ENCODE assay signal across 2 cellular contexts in genomic region chr6:43213431-43213830, GRCh38.
TF ChIP-seq lines count a peak whose summit lies in the region.

No MANE protein-coding gene starts in this region.

TF ChIP-seq in WTC11, 78 proteins besides CTCF, POLR2A, EP300 and RAD21:
- TF ChIP-seq, protein P1, sequence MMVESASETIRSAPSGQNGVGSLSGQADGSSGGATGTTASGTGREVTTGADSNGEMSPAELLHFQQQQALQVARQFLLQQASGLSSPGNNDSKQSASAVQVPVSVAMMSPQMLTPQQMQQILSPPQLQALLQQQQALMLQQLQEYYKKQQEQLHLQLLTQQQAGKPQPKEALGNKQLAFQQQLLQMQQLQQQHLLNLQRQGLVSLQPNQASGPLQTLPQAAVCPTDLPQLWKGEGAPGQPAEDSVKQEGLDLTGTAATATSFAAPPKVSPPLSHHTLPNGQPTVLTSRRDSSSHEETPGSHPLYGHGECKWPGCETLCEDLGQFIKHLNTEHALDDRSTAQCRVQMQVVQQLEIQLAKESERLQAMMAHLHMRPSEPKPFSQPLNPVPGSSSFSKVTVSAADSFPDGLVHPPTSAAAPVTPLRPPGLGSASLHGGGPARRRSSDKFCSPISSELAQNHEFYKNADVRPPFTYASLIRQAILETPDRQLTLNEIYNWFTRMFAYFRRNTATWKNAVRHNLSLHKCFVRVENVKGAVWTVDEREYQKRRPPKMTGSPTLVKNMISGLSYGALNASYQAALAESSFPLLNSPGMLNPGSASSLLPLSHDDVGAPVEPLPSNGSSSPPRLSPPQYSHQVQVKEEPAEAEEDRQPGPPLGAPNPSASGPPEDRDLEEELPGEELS (CRISPR knock-in tag; IDR thresholded peaks at IDR 0.05) = no peak
- TF ChIP-seq ZNF219 (CRISPR knock-in tag; IDR thresholded peaks at IDR 0.05; ENCODE audit: borderline replicate concordance) (no peak), NFYB (CRISPR knock-in tag; conservative IDR thresholded peaks at IDR 0.05; ENCODE audit: low read depth) (no peak), ZNF396 (CRISPR knock-in tag; IDR thresholded peaks at IDR 0.05; ENCODE audit: borderline replicate concordance) (no peak), NR3C1 (CRISPR knock-in tag; conservative IDR thresholded peaks at IDR 0.05; ENCODE audit: low read depth) (no peak)

TF ChIP-seq in H1, 55 proteins besides CTCF, POLR2A, EP300 and RAD21:
- no peak for TF ChIP-seq SIN3A (conservative IDR thresholded peaks at IDR 0.05 in 1 of 2, IDR thresholded peaks at IDR 0.05 in 1 of 2; ENCODE audit: low read depth in 1 of 2, low read length in 2 of 2)
- no peak for TF ChIP-seq RBBP5 (IDR thresholded peaks at IDR 0.05; ENCODE audit: borderline replicate concordance, low read depth, low read length)
- TF ChIP-seq SRF (IDR thresholded peaks at IDR 0.05; ENCODE audit: low read depth, low read length) = no peak
- TF ChIP-seq BACH1 (IDR thresholded peaks at IDR 0.05; ENCODE audit: low read length) = no peak
- no peak for TF ChIP-seq CHD2 (IDR thresholded peaks at IDR 0.05; ENCODE audit: low read length)
- no peak for TF ChIP-seq KDM1A (IDR thresholded peaks at IDR 0.05; ENCODE audit: borderline replicate concordance, low read length)
- TF ChIP-seq BCL11A (IDR thresholded peaks at IDR 0.05; ENCODE audit: low read depth in 2 of 2, low read length in 2 of 2) = no peak
- TF ChIP-seq TCF12 (IDR thresholded peaks at IDR 0.05; ENCODE audit: low read depth, low read length) = no peak
- no peak for TF ChIP-seq GABPA (IDR thresholded peaks at IDR 0.05; ENCODE audit: borderline replicate concordance, insufficient read depth, low read length)
- no peak for TF ChIP-seq JUN (IDR thresholded peaks at IDR 0.05; ENCODE audit: low read depth, low read length)
- no peak for TF ChIP-seq SP4 (IDR thresholded peaks at IDR 0.05; ENCODE audit: low read length)
- no peak for TF ChIP-seq HDAC6 (IDR thresholded peaks at IDR 0.05; ENCODE audit: low read depth, low read length)
- TF ChIP-seq JUND (IDR thresholded peaks at IDR 0.05; ENCODE audit: low read length) = no peak
- no peak for TF ChIP-seq SIX5 (IDR thresholded peaks at IDR 0.05; ENCODE audit: low read depth, low read length)
- TF ChIP-seq MAFK (IDR thresholded peaks at IDR 0.05; ENCODE audit: low read depth, low read length) = no peak
- no peak for TF ChIP-seq RFX5 (IDR thresholded peaks at IDR 0.05; ENCODE audit: borderline replicate concordance, low read depth, low read length)
